In the genomic region with DNA sequence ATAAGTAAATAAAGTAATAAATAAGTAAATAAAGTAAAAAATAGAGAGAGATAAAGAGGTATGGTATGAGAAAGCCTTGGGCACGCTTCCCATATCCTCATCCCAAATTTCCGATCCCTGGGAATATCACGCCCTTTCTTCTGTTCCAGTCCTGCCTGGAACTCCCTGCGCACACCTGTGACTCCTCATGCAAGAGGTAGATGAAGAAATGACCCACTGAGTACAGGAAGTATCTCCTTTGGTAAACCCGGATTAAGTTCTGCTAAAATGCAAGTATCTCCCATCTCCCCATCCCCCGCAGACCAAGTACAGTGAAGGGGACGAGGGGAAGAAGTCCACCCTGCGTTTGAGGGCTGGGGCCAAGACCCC, we compare ENCODE assay signal across 8 cellular contexts. TPM values are rescaled to one million over a fixed set of nuclear protein-coding genes. Genes with fewer than 3 reads are reported as not detected.
DNase-seq lines count a peak whose midpoint lies in the region; TF ChIP-seq lines count a peak whose summit lies in the region.

No MANE protein-coding gene starts in this region.

- CTCF ChIA-PET in HEK293T (lab: Yijun Ruan, JAX) = interaction anchor here (1.0 kb wide), 1 partner anchor 514 kb away, joined by 3 read pairs; no protein-coding TSS in a partner anchor

- DNase-seq in DMS53 treated with DMSO at 0.1 percent for 48 hours (lab: John Stamatoyannopoulos, UW; ENCODE audit: unreplicated experiment) (peak; percentile 71), GDM1 (lab: John Stamatoyannopoulos, UW) (no peak), AG20443 (ENCODE audit: low spot score) (no peak), HEK293T (ENCODE audit: extremely low spot score) (no peak)
- no peak for DNase-seq in Jurkat, Clone E6-1 (ENCODE audit: low read depth, low spot score)
- DNase-seq in effector CD4-positive, alpha-beta T cell = no peak

- no peak for TF ChIP-seq CTCF in neutrophil (IDR thresholded peaks at IDR 0.05)

- no peak overlapping the region for H3K27ac ChIP-seq in duodenal mucosa (ENCODE audit: low read depth, low read length)
- peak overlapping the region; percentile 87 for H3K27ac ChIP-seq in neutrophil

- H3K4me3 ChIP-seq in Jurkat, Clone E6-1 (ENCODE audit: low read length) = peak overlapping the region; percentile 92
- H3K4me3 ChIP-seq in duodenal mucosa (ENCODE audit: low read depth in 1 of 2, low read length in 2 of 2) (peak overlapping the region; percentile 83 to 88), neutrophil (ENCODE audit: low read depth in 1 of 2, low read length in 1 of 2) (peak overlapping the region; percentile 63 to 88)

- POLR2A ChIA-PET in HEK293T (lab: Yijun Ruan, JAX) = interaction anchor here (0.8 to 0.9 kb wide), 2 partner anchors 132 to 171 kb away, joined by 4 read pairs; a partner anchor contains a TSS

- H3K36me3 ChIP-seq in duodenal mucosa (ENCODE audit: control insufficient read depth in 1 of 2, insufficient read depth in 2 of 2, low read length in 2 of 2) = peaks cover 0 to 10% of the 10 kb centered on the region in 2 donors
- H3K36me3 ChIP-seq in neutrophil = peaks cover 8% of the 10 kb centered on the region

- no peaks in the 10 kb centered on the region for H3K27me3 ChIP-seq in duodenal mucosa (ENCODE audit: control insufficient read depth in 1 of 2, insufficient read depth in 2 of 2, low read length in 2 of 2)
- H3K27me3 ChIP-seq in neutrophil = no peaks in the 10 kb centered on the region

- H3K4me1 ChIP-seq in duodenal mucosa (ENCODE audit: control insufficient read depth in 1 of 2, insufficient read depth in 2 of 2, low read length in 2 of 2) (peaks cover 11 to 13% of the 10 kb centered on the region in 2 donors), neutrophil (ENCODE audit: control insufficient read depth in 1 of 2, insufficient read depth in 1 of 2, low read depth in 1 of 2, low read length in 1 of 2) (peaks cover 13 to 19% of the 10 kb centered on the region in 2 experiments)

- H3K9me3 ChIP-seq in duodenal mucosa (ENCODE audit: control insufficient read depth in 1 of 2, low read length in 2 of 2) = no peaks in the 10 kb centered on the region
- no peaks in the 10 kb centered on the region for H3K9me3 ChIP-seq in neutrophil

- peak overlapping the region in 1 of 2 donors; percentile 95 for H3K9ac ChIP-seq in duodenal mucosa (ENCODE audit: low read depth in 1 of 2, low read length in 2 of 2)

TF ChIP-seq in HEK293T, 16 proteins besides CTCF, POLR2A, EP300 and RAD21:
- no peak for TF ChIP-seq BHLHE40 (IDR thresholded peaks at IDR 0.05; ENCODE audit: borderline replicate concordance)
- no peak for TF ChIP-seq FOXM1 (IDR thresholded peaks at IDR 0.05; ENCODE audit: borderline replicate concordance)
- TF ChIP-seq, protein P1, sequence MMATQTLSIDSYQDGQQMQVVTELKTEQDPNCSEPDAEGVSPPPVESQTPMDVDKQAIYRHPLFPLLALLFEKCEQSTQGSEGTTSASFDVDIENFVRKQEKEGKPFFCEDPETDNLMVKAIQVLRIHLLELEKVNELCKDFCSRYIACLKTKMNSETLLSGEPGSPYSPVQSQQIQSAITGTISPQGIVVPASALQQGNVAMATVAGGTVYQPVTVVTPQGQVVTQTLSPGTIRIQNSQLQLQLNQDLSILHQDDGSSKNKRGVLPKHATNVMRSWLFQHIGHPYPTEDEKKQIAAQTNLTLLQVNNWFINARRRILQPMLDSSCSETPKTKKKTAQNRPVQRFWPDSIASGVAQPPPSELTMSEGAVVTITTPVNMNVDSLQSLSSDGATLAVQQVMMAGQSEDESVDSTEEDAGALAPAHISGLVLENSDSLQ (IDR thresholded peaks at IDR 0.05) = no peak
- no peak for TF ChIP-seq FOXK2 (IDR thresholded peaks at IDR 0.05)
- no peak for TF ChIP-seq ZNF384 (IDR thresholded peaks at IDR 0.05)
- TF ChIP-seq FOXA1 (IDR thresholded peaks at IDR 0.05) = no peak
- no peak for TF ChIP-seq LEF1 (IDR thresholded peaks at IDR 0.05; ENCODE audit: borderline replicate concordance)
- no peak for TF ChIP-seq TARDBP (IDR thresholded peaks at IDR 0.05)
- TF ChIP-seq SP1 (IDR thresholded peaks at IDR 0.05) = no peak
- TF ChIP-seq ELF4 (IDR thresholded peaks at IDR 0.05) = no peak
- no peak for TF ChIP-seq HDGF (IDR thresholded peaks at IDR 0.05; ENCODE audit: borderline replicate concordance)
- no peak for TF ChIP-seq L3MBTL2 (conservative IDR thresholded peaks at IDR 0.05)

RNA-seq across cellular contexts. Expression of a gene that starts 0.4 kb away (rescaled TPM):
- polyA plus RNA-seq in Jurkat, Clone E6-1 (2012; ENCODE audit: insufficient read depth, insufficient read length) = 4.1 TPM

RNA-seq across cellular contexts. Expression of a gene that starts 6.0 kb away (rescaled TPM):
- not detected for polyA plus RNA-seq in Jurkat, Clone E6-1 (2012; ENCODE audit: insufficient read depth, insufficient read length)

RNA-seq across cellular contexts. Expression of a gene that starts 22.3 kb away (rescaled TPM):
- polyA plus RNA-seq in Jurkat, Clone E6-1 (2012; ENCODE audit: insufficient read depth, insufficient read length) = not detected
